15 cellular contexts compared by ENCODE assay signal in the genomic region with DNA sequence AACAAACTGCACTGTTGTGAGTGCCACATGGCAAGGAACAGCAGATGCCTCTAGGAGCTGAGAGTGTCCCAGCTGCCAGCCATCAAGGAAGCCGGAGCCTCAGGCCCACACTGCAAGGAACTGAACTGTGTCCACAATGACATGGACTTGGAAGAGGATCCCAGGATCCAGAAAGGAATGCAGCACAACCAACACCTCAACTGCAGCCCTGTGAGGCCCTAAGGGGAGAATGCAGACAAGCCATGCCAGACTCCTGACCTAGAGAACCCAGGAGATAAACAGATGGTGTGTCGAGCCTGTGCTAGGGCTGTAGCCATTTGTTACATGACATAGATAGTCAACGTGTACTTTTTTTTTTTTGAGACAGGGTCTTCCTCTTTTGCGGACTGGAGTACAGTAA.
A peak's percentile ranks its signal among the peaks of the same experiment; 100 is the strongest.
DNase-seq lines count a peak whose midpoint lies in the region; ATAC-seq, FAIRE-seq and TF ChIP-seq lines count a peak whose summit lies in the region.
"Had no signal": no experiment of that assay in that cellular context is flagged by ENCODE, and none has a peak within 500 bp of the region (broad histone marks: within the 10 kb centered on the region; RNA-seq: fewer than 3 reads in every experiment).

No MANE protein-coding gene starts in this region.

- no peak overlapping the region for H2BK5ac ChIP-seq in trophoblast cell (ENCODE audit: low read depth, low read length, poor library complexity)

- no peaks in the 10 kb centered on the region for H3K9me2 ChIP-seq in GM23248 (ENCODE audit: insufficient read depth)

- no peak overlapping the region for H2BK120ac ChIP-seq in trophoblast cell (ENCODE audit: insufficient read depth, low read length, poor library complexity)

- H3K18ac ChIP-seq in trophoblast cell (ENCODE audit: low read length) = no peak overlapping the region

- no peak overlapping the region for H3K4ac ChIP-seq in trophoblast cell (ENCODE audit: low read depth, low read length)

- no peak overlapping the region for H3K4me3 Mint-ChIP-seq in glutamatergic neuron (ENCODE audit: unreplicated experiment)
- no peak overlapping the region for H3K4me3 Mint-ChIP-seq in activated T-helper 17 cell treated with anti-CD3 and anti-CD28 coated beads, Interleukin-2, amount 50 U/mL, for 72 hours
- H3K4me3 Mint-ChIP-seq: CD4-positive, CD25-positive, alpha-beta regulatory T cell had no signal

- no peaks in the 10 kb centered on the region for H3K9me3 ChIP-seq in keratinocyte (ENCODE audit: control insufficient read depth, low read depth, low read length)
- peaks cover 7% of the 10 kb centered on the region for H3K9me3 ChIP-seq in trophoblast cell (ENCODE audit: insufficient read depth, low read depth, low read length)
- H3K9me3 ChIP-seq in GM23248 (ENCODE audit: low read depth) = no peaks in the 10 kb centered on the region

- no peaks in the 10 kb centered on the region for H3K36me3 ChIP-seq in keratinocyte (ENCODE audit: control insufficient read depth in 2 of 2, extremely low read depth in 1 of 2, insufficient read depth in 2 of 2, low read length in 2 of 2)
- no peaks in the 10 kb centered on the region for H3K36me3 ChIP-seq in trophoblast cell (ENCODE audit: control insufficient read depth in 1 of 2, insufficient read depth in 2 of 2, low read length in 2 of 2)
- no peaks in the 10 kb centered on the region for H3K36me3 ChIP-seq in GM23248 (ENCODE audit: low read depth)
- H3K36me3 ChIP-seq: BLaER1 treated with 17β-estradiol and CSF1 and Interleukin-3, amounts not matched to agents 10 nM and 100 nM had no signal

- in situ Hi-C loops in GM23248 (cut with MboI) = no loop called here

- H3K9me3 Mint-ChIP-seq in glutamatergic neuron (ENCODE audit: unreplicated experiment) = peaks cover 9% of the 10 kb centered on the region
- peaks cover 9% of the 10 kb centered on the region for H3K9me3 Mint-ChIP-seq in activated T-helper 17 cell treated with anti-CD3 and anti-CD28 coated beads, Interleukin-2, amount 50 U/mL, for 72 hours

- H4K8ac ChIP-seq in trophoblast cell (ENCODE audit: low read depth, low read length) = no peak overlapping the region

- no peak for TF ChIP-seq CTCF in keratinocyte (optimal IDR thresholded peaks at IDR 0.05 in 1 of 3, IDR thresholded peaks at IDR 0.05 in 1 of 3, conservative IDR thresholded peaks at IDR 0.05 in 1 of 3; ENCODE audit: extremely low read depth in 1 of 3, insufficient read depth in 2 of 3, low read length in 3 of 3)
- no peak for TF ChIP-seq CTCF in glutamatergic neuron (IDR thresholded peaks at IDR 0.05; ENCODE audit: partially characterized antibody, unreplicated experiment)

- H2BK12ac ChIP-seq in trophoblast cell (ENCODE audit: low read length) = no peak overlapping the region

- no peak overlapping the region for H2AK5ac ChIP-seq in trophoblast cell (ENCODE audit: low read length)

- dilution Hi-C loops in keratinocyte (cut with MboI; ENCODE audit: extremely low pct_ligation_motif_present, low sequenced_read_pairs) = no loop called here

- no peaks in the 10 kb centered on the region for H3F3A ChIP-seq in GM23248 (ENCODE audit: insufficient read depth)

- no peak overlapping the region for H3K27ac Mint-ChIP-seq in glutamatergic neuron (ENCODE audit: unreplicated experiment)
- no peak overlapping the region for H3K27ac Mint-ChIP-seq in activated T-helper 17 cell treated with anti-CD3 and anti-CD28 coated beads, Interleukin-2, amount 50 U/mL, for 72 hours
- H3K27ac Mint-ChIP-seq: CD4-positive, CD25-positive, alpha-beta regulatory T cell had no signal

- no peaks in the 10 kb centered on the region for H3K79me1 ChIP-seq in trophoblast cell (ENCODE audit: low read length)

- H3K4me1 Mint-ChIP-seq in glutamatergic neuron (ENCODE audit: low read depth, unreplicated experiment) = no peaks in the 10 kb centered on the region
- H3K4me1 Mint-ChIP-seq in activated T-helper 17 cell treated with anti-CD3 and anti-CD28 coated beads, Interleukin-2, amount 50 U/mL, for 72 hours = no peaks in the 10 kb centered on the region
- H3K4me1 Mint-ChIP-seq: CD4-positive, CD25-positive, alpha-beta regulatory T cell had no signal

- H4K20me1 ChIP-seq in keratinocyte (ENCODE audit: control insufficient read depth, extremely low read depth, insufficient read depth, low read length) (no peaks in the 10 kb centered on the region), GM23248 (ENCODE audit: insufficient read depth) (no peaks in the 10 kb centered on the region)
- H4K20me1 ChIP-seq: BLaER1 treated with 17β-estradiol and CSF1 and Interleukin-3, amounts not matched to agents 10 nM and 100 nM had no signal

- FAIRE-seq in keratinocyte (lab: Jason Lieb, UNC) = no peak
- FAIRE-seq: GM12878, H54 had no signal

- H3K4me2 ChIP-seq in keratinocyte (ENCODE audit: control insufficient read depth, extremely low read depth, insufficient read depth, low read depth, low read length) (peak overlapping the region; percentile 88), trophoblast cell (ENCODE audit: low read length) (no peak overlapping the region), GM23248 (ENCODE audit: unreplicated experiment) (no peak overlapping the region)

- no peaks in the 10 kb centered on the region for H3K36me3 Mint-ChIP-seq in glutamatergic neuron (ENCODE audit: unreplicated experiment)
- H3K36me3 Mint-ChIP-seq in activated T-helper 17 cell treated with anti-CD3 and anti-CD28 coated beads, Interleukin-2, amount 50 U/mL, for 72 hours (ENCODE audit: low read depth) = no peaks in the 10 kb centered on the region
- H3K36me3 Mint-ChIP-seq: CD4-positive, CD25-positive, alpha-beta regulatory T cell had no signal

- H3K9ac ChIP-seq in keratinocyte (ENCODE audit: control insufficient read depth, extremely low read depth, insufficient read depth, low read length) (peak overlapping the region; percentile 72), trophoblast cell (ENCODE audit: low read length) (no peak overlapping the region), GM23248 (no peak overlapping the region)

- H2AFZ ChIP-seq in keratinocyte (ENCODE audit: control insufficient read depth, low read length) (peak overlapping the region; percentile 94), trophoblast cell (ENCODE audit: insufficient read depth, low read length, poor library complexity) (no peak overlapping the region), GM23248 (no peak overlapping the region)

- no peaks in the 10 kb centered on the region for H3K79me2 ChIP-seq in keratinocyte (ENCODE audit: control insufficient read depth, insufficient read depth, low read length)
- H3K79me2 ChIP-seq in trophoblast cell (ENCODE audit: control insufficient read depth, insufficient read depth, low read length, poor library complexity) = no peaks in the 10 kb centered on the region
- H3K79me2 ChIP-seq in GM23248 (ENCODE audit: insufficient read depth) = no peaks in the 10 kb centered on the region

- H3K27ac ChIP-seq in keratinocyte (ENCODE audit: control insufficient read depth, insufficient read depth, low read length) = peak overlapping the region; percentile 93
- peak overlapping the region; percentile 33 for H3K27ac ChIP-seq in trophoblast cell (ENCODE audit: low read depth, low read length)
- no peak overlapping the region for H3K27ac ChIP-seq in GM23248

- H3K9me1 ChIP-seq in keratinocyte (ENCODE audit: control insufficient read depth, extremely low read depth, insufficient read depth, low read length) = no peaks in the 10 kb centered on the region

- peaks cover 25% of the 10 kb centered on the region for H3K4me1 ChIP-seq in keratinocyte (ENCODE audit: control insufficient read depth, extremely low read depth, insufficient read depth, low read length)
- peaks cover 14 to 19% of the 10 kb centered on the region in 2 experiments for H3K4me1 ChIP-seq in trophoblast cell (ENCODE audit: control insufficient read depth in 1 of 2, insufficient read depth in 2 of 2, low read length in 2 of 2)
- H3K4me1 ChIP-seq in GM23248 (ENCODE audit: insufficient read depth) = no peaks in the 10 kb centered on the region

- H3K4me3 ChIP-seq in keratinocyte (ENCODE audit: control insufficient read depth in 2 of 3, extremely low read depth in 1 of 3, insufficient read depth in 2 of 3, low read depth in 1 of 3, low read length in 3 of 3) = peak overlapping the region in 2 of 3 experiments; percentile 2 to 34
- no peak overlapping the region for H3K4me3 ChIP-seq in trophoblast cell (ENCODE audit: low read depth, low read length)
- no peak overlapping the region for H3K4me3 ChIP-seq in GM23248
- H3K4me3 ChIP-seq: BLaER1 treated with 17β-estradiol and CSF1 and Interleukin-3, amounts not matched to agents 10 nM and 100 nM; GM12878 had no signal

- H3K27me3 ChIP-seq in keratinocyte (ENCODE audit: control insufficient read depth, extremely low read depth, insufficient read depth, low read length) (no peaks in the 10 kb centered on the region), trophoblast cell (ENCODE audit: insufficient read depth, low read length) (no peaks in the 10 kb centered on the region), GM23248 (replicated peaks; ENCODE audit: insufficient read depth) (no peaks in the 10 kb centered on the region)
- H3K27me3 ChIP-seq: BLaER1 treated with 17β-estradiol and CSF1 and Interleukin-3, amounts not matched to agents 10 nM and 100 nM had no signal

- no peaks in the 10 kb centered on the region for H3K27me3 Mint-ChIP-seq in glutamatergic neuron (ENCODE audit: unreplicated experiment)
- H3K27me3 Mint-ChIP-seq in activated T-helper 17 cell treated with anti-CD3 and anti-CD28 coated beads, Interleukin-2, amount 50 U/mL, for 72 hours = peaks cover 19% of the 10 kb centered on the region
- H3K27me3 Mint-ChIP-seq: CD4-positive, CD25-positive, alpha-beta regulatory T cell had no signal

- H3K23ac ChIP-seq in trophoblast cell (ENCODE audit: low read length) = no peak overlapping the region

- H3K14ac ChIP-seq in trophoblast cell (ENCODE audit: low read length) = no peak overlapping the region

- H4K91ac ChIP-seq in trophoblast cell (ENCODE audit: low read depth, low read length) = no peak overlapping the region

- no CpG with 5 or more reads among the region's 4 CpGs for WGBS in trophoblast cell (ENCODE audit: extremely low coverage, insufficient coverage, insufficient read length)
- WGBS in GM23248 (ENCODE audit: low coverage in 1 of 2, low lambda C conversion rate in 2 of 2, missing lambda C conversion rate in 2 of 2), 2 experiments = 8 to 16% methylated on average over 4 of the region's 4 CpGs

- ATAC-seq in activated T-helper 17 cell treated with anti-CD3 and anti-CD28 coated beads, Interleukin-2, amount 50 U/mL, for 72 hours (replicated peaks) = no peak
- ATAC-seq: GM12878, HCT116 had no signal

- DNase-seq in ELF-1 (ENCODE audit: low read depth, low spot score) (peak; percentile 76), ecto neural progenitor cell (ENCODE audit: low spot score) (peak; percentile 38), keratinocyte (ENCODE audit: low read depth, low spot score) (no peak), trophoblast cell (peak; percentile 82 to 87), GM23248 (no peak), glutamatergic neuron (no peak), T1000 (lab: John Stamatoyannopoulos, UW) (no peak)
- DNase-seq: ACHN; CD4-positive, CD25-positive, alpha-beta regulatory T cell; DMS53 had no signal

- H4K12ac ChIP-seq in trophoblast cell (ENCODE audit: low read depth, low read length) = no peak overlapping the region

Comparison
In these comparisons a context has a peak if more than half of its experiments do, and no peak if none do; other contexts are left out.
1. DNase-seq: peak in ELF-1 (single experiment), ecto neural progenitor cell (single experiment) and trophoblast cell (2 of 2); none in keratinocyte (single experiment), GM23248 (single experiment), glutamatergic neuron (single experiment) and T1000 (single experiment).
2. H3K4me3 ChIP-seq: peak in keratinocyte (2 of 3); none in trophoblast cell (single experiment) and GM23248 (single experiment).